Comparison of ENCODE assay signal across 8 cellular contexts in genomic region chr10:129093641-129094040, GRCh38.
"Had no signal": no experiment of that assay in that cellular context is flagged by ENCODE, and none has a peak within 500 bp of the region (broad histone marks: within the 10 kb centered on the region; RNA-seq: fewer than 3 reads in every experiment).

No MANE protein-coding gene starts in this region.

- ATAC-seq: HCT116, K562 had no signal

- H3K9me3 ChIP-seq: HAP-1 had no signal

- H3K4me3 ChIP-seq: GM23248, HAP-1, K562 had no signal

- H3K27ac Mint-ChIP-seq: HFFc6 had no signal

- H3K36me3 ChIP-seq: HAP-1 had no signal

- H3K27ac ChIP-seq: GM23248 had no signal

- DNase-seq: GM23248, GOT3, H7, HFFc6, IMR-90 had no signal

- H3K4me3 Mint-ChIP-seq: HFFc6 had no signal

- H3K4me1 ChIP-seq: HAP-1 had no signal
